Comparison of ENCODE assay signal across 1 cellular context in genomic region chr1:154431586-154432373, GRCh38.
A peak's percentile ranks its signal among the peaks of the same experiment; 100 is the strongest.
TF ChIP-seq lines count a peak whose summit lies in the region.

No MANE protein-coding gene starts in this region.

TF ChIP-seq in K562, 482 proteins besides CTCF, POLR2A, EP300 and RAD21 (continued from another document and continues in another):
- no peak for TF ChIP-seq ZFP91 (CRISPR knock-in tag; IDR thresholded peaks at IDR 0.05)
- TF ChIP-seq SMARCC2 (IDR thresholded peaks at IDR 0.05; ENCODE audit: low read depth) = no peak
- 0 out of 4 replicates have a peak, but pooled peaks of 1 of the 2 experiments have one; percentile 28 for TF ChIP-seq FOXK2 (conservative IDR thresholded peaks at IDR 0.05 in 1 of 2, IDR thresholded peaks at IDR 0.05 in 1 of 2; ENCODE audit: low read depth in 2 of 2)
- TF ChIP-seq ARID3A (IDR thresholded peaks at IDR 0.05; ENCODE audit: borderline replicate concordance, low read depth, low read length) = no peak
- TF ChIP-seq HNRNPH1 (optimal IDR thresholded peaks at IDR 0.05; ENCODE audit: low read depth, low read length) = no peak
- no peak for TF ChIP-seq ELK1 (CRISPR knock-in tag; IDR thresholded peaks at IDR 0.05)
- no peak for TF ChIP-seq PTBP1 (IDR thresholded peaks at IDR 0.05; ENCODE audit: low read depth, low read length)
- no peak for TF ChIP-seq ZNF134 (CRISPR knock-in tag; conservative IDR thresholded peaks at IDR 0.05)
- TF ChIP-seq KLF6 (CRISPR knock-in tag; IDR thresholded peaks at IDR 0.05; ENCODE audit: borderline replicate concordance) = no peak
- TF ChIP-seq TFAP4 (CRISPR knock-in tag; IDR thresholded peaks at IDR 0.05; ENCODE audit: borderline replicate concordance) = peak; percentile 96
- 0 out of 2 replicates have a peak, but pooled peaks have one; percentile 36 for TF ChIP-seq SOX6 (IDR thresholded peaks at IDR 0.05)
- TF ChIP-seq ZMIZ1 (IDR thresholded peaks at IDR 0.05; ENCODE audit: low read depth in 2 of 2, low read length in 2 of 2) = no peak
- no peak for TF ChIP-seq PURB (CRISPR knock-in tag; IDR thresholded peaks at IDR 0.05; ENCODE audit: low read depth)
- no peak for TF ChIP-seq SRSF3 (IDR thresholded peaks at IDR 0.05; ENCODE audit: insufficient read depth, low read length)
- TF ChIP-seq TEAD1 (CRISPR knock-in tag; IDR thresholded peaks at IDR 0.05) = peak; percentile 38 to 67; a peak in 1 of 4 replicates
- no peak for TF ChIP-seq ZNF280A (IDR thresholded peaks at IDR 0.05; ENCODE audit: low read depth, partially characterized antibody)
- peak; percentile 86 for TF ChIP-seq MEIS2 (IDR thresholded peaks at IDR 0.05; ENCODE audit: partially characterized antibody)
- no peak for TF ChIP-seq RBBP5 (IDR thresholded peaks at IDR 0.05; ENCODE audit: borderline replicate concordance, insufficient read depth, low read length, poor library complexity, severe bottlenecking)
- TF ChIP-seq EGR1 (conservative IDR thresholded peaks at IDR 0.05) = no peak
- peak in 1 of 2 experiments; percentile 68; a peak in 2 of 4 replicates for TF ChIP-seq HDAC1 (IDR thresholded peaks at IDR 0.05)
- TF ChIP-seq CHCHD3 (CRISPR knock-in tag; IDR thresholded peaks at IDR 0.05) = no peak
- TF ChIP-seq RBM17 (IDR thresholded peaks at IDR 0.05; ENCODE audit: borderline replicate concordance, low read depth, low read length) = no peak
- no peak for TF ChIP-seq CLOCK (CRISPR knock-in tag; IDR thresholded peaks at IDR 0.05; ENCODE audit: borderline replicate concordance)
- no peak for TF ChIP-seq THRAP3 (IDR thresholded peaks at IDR 0.05; ENCODE audit: borderline replicate concordance)
- TF ChIP-seq IRF2 (CRISPR knock-in tag; IDR thresholded peaks at IDR 0.05) = no peak
- no peak for TF ChIP-seq FOXJ3 (CRISPR knock-in tag; IDR thresholded peaks at IDR 0.05)
- no peak for TF ChIP-seq MYBL2 (IDR thresholded peaks at IDR 0.05; ENCODE audit: low read depth)
- no peak for TF ChIP-seq MYBL2 (CRISPR knock-in tag; IDR thresholded peaks at IDR 0.05; ENCODE audit: borderline replicate concordance)
- no peak for TF ChIP-seq ZBTB7A (IDR thresholded peaks at IDR 0.05; ENCODE audit: borderline replicate concordance, control insufficient read depth, low read depth, low read length)
- TF ChIP-seq HMBOX1 (IDR thresholded peaks at IDR 0.05) = no peak
- no peak for TF ChIP-seq RB1 (IDR thresholded peaks at IDR 0.05; ENCODE audit: low read depth)
- no peak for TF ChIP-seq MLLT1 (IDR thresholded peaks at IDR 0.05)
- no peak for TF ChIP-seq HINFP (tag; conservative IDR thresholded peaks at IDR 0.05; ENCODE audit: low read depth)
- no peak for TF ChIP-seq ETV1 (tag; conservative IDR thresholded peaks at IDR 0.05; ENCODE audit: low read depth)
- no peak for TF ChIP-seq ZNF140 (CRISPR knock-in tag; IDR thresholded peaks at IDR 0.05)
- TF ChIP-seq CGGBP1 (CRISPR knock-in tag; IDR thresholded peaks at IDR 0.05) = no peak
- TF ChIP-seq MED1 (CRISPR knock-in tag; IDR thresholded peaks at IDR 0.05; ENCODE audit: borderline replicate concordance) = no peak
- no peak for TF ChIP-seq HMG20A (CRISPR knock-in tag; conservative IDR thresholded peaks at IDR 0.05)
- TF ChIP-seq NR2C2 (CRISPR knock-in tag; IDR thresholded peaks at IDR 0.05) = no peak
- TF ChIP-seq NR2C2 (tag; IDR thresholded peaks at IDR 0.05) = peak; percentile 55; the same call in 1 of the 2 replicates
- TF ChIP-seq HMG20B (CRISPR knock-in tag; IDR thresholded peaks at IDR 0.05) = no peak
- no peak for TF ChIP-seq IFI16 (CRISPR knock-in tag; IDR thresholded peaks at IDR 0.05)
- TF ChIP-seq ERF (CRISPR knock-in tag; IDR thresholded peaks at IDR 0.05) = no peak
- no peak for TF ChIP-seq LEF1 (IDR thresholded peaks at IDR 0.05)
- no peak for TF ChIP-seq DDX20 (tag; IDR thresholded peaks at IDR 0.05; ENCODE audit: low read depth)
- TF ChIP-seq ZNF511 (CRISPR knock-in tag; IDR thresholded peaks at IDR 0.05) = no peak
